Comparison of ENCODE assay signal across 29 cellular contexts in the genomic region with DNA sequence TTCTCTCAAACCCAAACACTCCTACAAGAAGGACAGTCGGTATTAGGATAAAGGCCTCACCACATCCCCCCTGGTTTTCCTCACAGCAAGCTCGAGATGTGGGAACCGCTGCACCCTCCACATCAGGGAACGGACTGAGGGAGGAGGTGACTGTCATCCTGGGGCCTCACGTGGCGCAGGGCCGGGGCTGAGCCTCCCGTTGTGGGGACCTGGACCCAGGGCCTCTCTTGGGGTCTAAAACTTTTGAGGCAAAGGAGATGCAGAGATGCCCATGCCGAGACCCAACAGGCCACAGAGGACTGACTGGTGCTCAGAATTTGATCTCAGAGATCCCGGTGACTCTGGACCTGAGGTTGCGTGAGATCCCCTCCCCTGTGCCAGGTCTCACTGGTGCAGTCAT.
DNase-seq lines count a peak whose midpoint lies in the region; ATAC-seq, FAIRE-seq and TF ChIP-seq lines count a peak whose summit lies in the region.
"Had no signal": no experiment of that assay in that cellular context is flagged by ENCODE, and none has a peak within 500 bp of the region (broad histone marks: within the 10 kb centered on the region; RNA-seq: fewer than 3 reads in every experiment).

No MANE protein-coding gene starts in this region.

- in situ Hi-C loops in HepG2 (cut with HindIII; ENCODE audit: extremely low pct_ligation_motif_present, low pct_unique_long_range_greater_than_20kb), result no loop called here

- H3K79me2 ChIP-seq in HepG2 (ENCODE audit: insufficient read depth, low read length), result no peaks in the 10 kb centered on the region
- H3K79me2 ChIP-seq: hepatocyte had no signal

- ATAC-seq in right lobe of liver, result no peak
- ATAC-seq in HepG2, result no peak
- ATAC-seq: activated CD4-positive, CD25-positive, alpha-beta regulatory T cell treated with anti-CD3 and anti-CD28 coated beads, Interleukin-2, amount 50 U/mL, for 24 hours; gastrocnemius medialis; T-cell had no signal

- no peak overlapping the region for H3K27ac Mint-ChIP-seq in T-helper 2 cell treated with Interferon-gamma antibody and Interleukin-4, amounts not matched to agents 5 μg/mL and 100 μg/mL, for 36 hours
- no peak overlapping the region for H3K27ac Mint-ChIP-seq in HFFc6
- H3K27ac Mint-ChIP-seq: activated naive CD4-positive, alpha-beta T cell treated with anti-CD3 and anti-CD28 coated beads, Interleukin-2, amount 50 U/mL, for 24 hours; dendritic cell treated with granulocyte-macrophage colony-stimulating factor and Interleukin-4, amounts not matched to agents 40 ng/mL and 50 ng/mL, for 4 days; naive B cell; T-cell had no signal

- no TSS peak for BruUV-seq in HepG2 (replicated peaks; lab: Mats Ljungman, UMichigan)

- H3K4me3 Mint-ChIP-seq in T-helper 2 cell treated with Interferon-gamma antibody and Interleukin-4, amounts not matched to agents 5 μg/mL and 100 μg/mL, for 36 hours, result no peak overlapping the region
- H3K4me3 Mint-ChIP-seq in HFFc6, result no peak overlapping the region
- H3K4me3 Mint-ChIP-seq: activated naive CD4-positive, alpha-beta T cell treated with anti-CD3 and anti-CD28 coated beads, Interleukin-2, amount 50 U/mL, for 24 hours; dendritic cell treated with granulocyte-macrophage colony-stimulating factor and Interleukin-4, amounts not matched to agents 40 ng/mL and 50 ng/mL, for 4 days; naive B cell had no signal

- no peak for TF ChIP-seq POLR2A in right lobe of liver (IDR thresholded peaks at IDR 0.05)
- no peak for TF ChIP-seq POLR2A in HepG2 (IDR thresholded peaks at IDR 0.05; ENCODE audit: insufficient read depth in 1 of 2, low read depth in 2 of 2, low read length in 2 of 2)
- no peak for TF ChIP-seq POLR2A in sigmoid colon (IDR thresholded peaks at IDR 0.05)

- no peaks in the 10 kb centered on the region for H4K20me1 ChIP-seq in HepG2 (ENCODE audit: insufficient read depth, low read length)

- H3K4me3 ChIP-seq in right lobe of liver, result no peak overlapping the region
- no peak overlapping the region for H3K4me3 ChIP-seq in HepG2 (replicated peaks in 1 of 3; ENCODE audit: insufficient read depth in 1 of 3, low read depth in 2 of 3, low read length in 3 of 3)
- no peak overlapping the region for H3K4me3 ChIP-seq in sigmoid colon
- H3K4me3 ChIP-seq: gastrocnemius medialis, hepatocyte, SJSA1, smooth muscle cell had no signal

- no peaks in the 10 kb centered on the region for H3K9me3 Mint-ChIP-seq in T-helper 2 cell treated with Interferon-gamma antibody and Interleukin-4, amounts not matched to agents 5 μg/mL and 100 μg/mL, for 36 hours
- H3K9me3 Mint-ChIP-seq in HFFc6, result no peaks in the 10 kb centered on the region
- H3K9me3 Mint-ChIP-seq: activated naive CD4-positive, alpha-beta T cell treated with anti-CD3 and anti-CD28 coated beads, Interleukin-2, amount 50 U/mL, for 24 hours; dendritic cell treated with granulocyte-macrophage colony-stimulating factor and Interleukin-4, amounts not matched to agents 40 ng/mL and 50 ng/mL, for 4 days; naive B cell; T-cell had no signal

- no peaks in the 10 kb centered on the region for H3K36me3 ChIP-seq in right lobe of liver
- no peaks in the 10 kb centered on the region for H3K36me3 ChIP-seq in HepG2 (replicated peaks in 1 of 2; ENCODE audit: control insufficient read depth in 1 of 2, insufficient read depth in 2 of 2, low read length in 2 of 2)
- H3K36me3 ChIP-seq in sigmoid colon, result no peaks in the 10 kb centered on the region
- H3K36me3 ChIP-seq: gastrocnemius medialis, SJSA1 had no signal

- H3K27ac ChIP-seq in right lobe of liver, result no peak overlapping the region
- no peak overlapping the region for H3K27ac ChIP-seq in HepG2 (ENCODE audit: extremely low read length, insufficient read depth, low read length)
- H3K27ac ChIP-seq in sigmoid colon, result no peak overlapping the region
- H3K27ac ChIP-seq: 22Rv1, C4-2B, gastrocnemius medialis, hepatocyte, HL-60, SJSA1 had no signal

- no peaks in the 10 kb centered on the region for H3K36me3 Mint-ChIP-seq in T-helper 2 cell treated with Interferon-gamma antibody and Interleukin-4, amounts not matched to agents 5 μg/mL and 100 μg/mL, for 36 hours (ENCODE audit: low read depth)
- no peaks in the 10 kb centered on the region for H3K36me3 Mint-ChIP-seq in HFFc6 (ENCODE audit: low read depth)
- H3K36me3 Mint-ChIP-seq: activated naive CD4-positive, alpha-beta T cell treated with anti-CD3 and anti-CD28 coated beads, Interleukin-2, amount 50 U/mL, for 24 hours; naive B cell; T-cell had no signal

- POLR2A ChIA-PET in HepG2 (lab: Yijun Ruan, JAX), result no interaction called here

- H3K27me3 ChIP-seq in right lobe of liver (no peaks in the 10 kb centered on the region), HepG2 (ENCODE audit: control insufficient read depth in 1 of 2, insufficient read depth in 2 of 2, low read length in 2 of 2) (peaks cover 15 to 67% of the 10 kb centered on the region in 2 experiments), sigmoid colon (peaks cover 0 to 11% (median 0%) of the 10 kb centered on the region in 3 donors)
- H3K27me3 ChIP-seq: gastrocnemius medialis, hepatocyte had no signal

- H3K4me2 ChIP-seq in HepG2 (ENCODE audit: low read depth, low read length), result no peak overlapping the region
- H3K4me2 ChIP-seq: hepatocyte, smooth muscle cell had no signal

- TF ChIP-seq CTCF in right lobe of liver (IDR thresholded peaks at IDR 0.05) (no peak), HepG2 (CRISPR knock-in tag; IDR thresholded peaks at IDR 0.05) (no peak), sigmoid colon (IDR thresholded peaks at IDR 0.05) (no peak), HFFc6 (IDR thresholded peaks at IDR 0.05) (no peak)

- CTCF ChIA-PET in HepG2 (lab: Yijun Ruan, JAX; ENCODE audit: low intra/inter-chr PET ratio, low total read pairs), result no interaction called here

- no peak for TF ChIP-seq RAD21 in HepG2 (CRISPR knock-in tag; IDR thresholded peaks at IDR 0.05)

- FAIRE-seq in HepG2 (lab: Jason Lieb, UNC) (no peak), GM19239 (lab: Jason Lieb, UNC) (no peak)
- FAIRE-seq: astrocyte, endometrium, GM18507, urothelium cell line had no signal

- 68% methylated on average over 11 of the region's 11 CpGs for WGBS in right lobe of liver (ENCODE audit: insufficient coverage, low coverage, low lambda C conversion rate, missing lambda C conversion rate)
- 31% methylated on average over 9 of the region's 11 CpGs for WGBS in HepG2 (ENCODE audit: low lambda C conversion rate)
- WGBS in sigmoid colon, 2 donors, result 91% methylated on average over 11 of the region's 11 CpGs

- H3K4me1 ChIP-seq in right lobe of liver (no peaks in the 10 kb centered on the region), HepG2 (ENCODE audit: insufficient read depth, low read length) (no peaks in the 10 kb centered on the region), sigmoid colon (no peaks in the 10 kb centered on the region)
- H3K4me1 ChIP-seq: gastrocnemius medialis, SJSA1 had no signal

- no peaks in the 10 kb centered on the region for H3K27me3 Mint-ChIP-seq in T-helper 2 cell treated with Interferon-gamma antibody and Interleukin-4, amounts not matched to agents 5 μg/mL and 100 μg/mL, for 36 hours (ENCODE audit: low read depth)
- peaks cover 22% of the 10 kb centered on the region for H3K27me3 Mint-ChIP-seq in HFFc6 (ENCODE audit: insufficient read depth)
- H3K27me3 Mint-ChIP-seq: activated naive CD4-positive, alpha-beta T cell treated with anti-CD3 and anti-CD28 coated beads, Interleukin-2, amount 50 U/mL, for 24 hours had no signal

- no peaks in the 10 kb centered on the region for H3K4me1 Mint-ChIP-seq in T-helper 2 cell treated with Interferon-gamma antibody and Interleukin-4, amounts not matched to agents 5 μg/mL and 100 μg/mL, for 36 hours (ENCODE audit: low read depth)
- H3K4me1 Mint-ChIP-seq in HFFc6 (ENCODE audit: low read depth), result no peaks in the 10 kb centered on the region
- H3K4me1 Mint-ChIP-seq: activated naive CD4-positive, alpha-beta T cell treated with anti-CD3 and anti-CD28 coated beads, Interleukin-2, amount 50 U/mL, for 24 hours; naive B cell; T-cell had no signal

- no peak overlapping the region for H2AFZ ChIP-seq in HepG2 (ENCODE audit: low read length)
- H2AFZ ChIP-seq: hepatocyte had no signal

- intact Hi-C loops in right lobe of liver (cut with DNase I) (no loop called here), HepG2 (cut with micrococcal nuclease; ENCODE audit: unreplicated experiment) (no loop called here), sigmoid colon (cut with DNase I) (no loop called here)

- peak; percentile 1 for DNase-seq in T-helper 2 cell treated with Interferon-gamma antibody and Interleukin-4, amounts not matched to agents 5 μg/mL and 100 μg/mL, for 36 hours (ENCODE audit: low spot score)
- DNase-seq in T-helper 2 cell (no peak), right lobe of liver (peak in 2 of 3 donors; percentile 9 to 31), HepG2 (ENCODE audit: low spot score) (no peak), sigmoid colon (peak; percentile 38), NCI-H446 treated with DMSO at 0.1 percent for 48 hours (lab: John Stamatoyannopoulos, UW) (no peak), HFFc6 (no peak), GM19239 (ENCODE audit: insufficient read length, low spot score) (no peak)
- DNase-seq: DMS79 treated with DMSO at 0.1 percent for 48 hours; Karpas-422; naive B cell; NCI-H1436; NCI-H774; stimulated activated CD4-positive, alpha-beta T cell treated with anti-CD3 and anti-CD28 coated beads, Interleukin-1b, Interleukin-23, amount 100 ng/mL, for 48 hours had no signal

- TF ChIP-seq EP300 in HepG2 (IDR thresholded peaks at IDR 0.05; ENCODE audit: low read depth in 2 of 2, low read length in 2 of 2) (no peak), HepG2 (CRISPR knock-in tag; IDR thresholded peaks at IDR 0.05; ENCODE audit: borderline replicate concordance) (no peak), sigmoid colon (IDR thresholded peaks at IDR 0.05) (no peak)

- H3K9me3 ChIP-seq in right lobe of liver (no peaks in the 10 kb centered on the region), HepG2 (ENCODE audit: low read length) (no peaks in the 10 kb centered on the region), sigmoid colon (no peaks in the 10 kb centered on the region)
- H3K9me3 ChIP-seq: gastrocnemius medialis, SJSA1 had no signal

- no peak overlapping the region for H3K9ac ChIP-seq in HepG2 (ENCODE audit: insufficient read depth, low read depth, low read length)

TF ChIP-seq in HepG2, 621 proteins besides CTCF, POLR2A, EP300 and RAD21:
- TF ChIP-seq, protein P1, sequence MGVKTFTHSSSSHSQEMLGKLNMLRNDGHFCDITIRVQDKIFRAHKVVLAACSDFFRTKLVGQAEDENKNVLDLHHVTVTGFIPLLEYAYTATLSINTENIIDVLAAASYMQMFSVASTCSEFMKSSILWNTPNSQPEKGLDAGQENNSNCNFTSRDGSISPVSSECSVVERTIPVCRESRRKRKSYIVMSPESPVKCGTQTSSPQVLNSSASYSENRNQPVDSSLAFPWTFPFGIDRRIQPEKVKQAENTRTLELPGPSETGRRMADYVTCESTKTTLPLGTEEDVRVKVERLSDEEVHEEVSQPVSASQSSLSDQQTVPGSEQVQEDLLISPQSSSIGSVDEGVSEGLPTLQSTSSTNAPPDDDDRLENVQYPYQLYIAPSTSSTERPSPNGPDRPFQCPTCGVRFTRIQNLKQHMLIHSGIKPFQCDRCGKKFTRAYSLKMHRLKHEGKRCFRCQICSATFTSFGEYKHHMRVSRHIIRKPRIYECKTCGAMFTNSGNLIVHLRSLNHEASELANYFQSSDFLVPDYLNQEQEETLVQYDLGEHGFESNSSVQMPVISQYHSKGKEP (CRISPR knock-in tag; IDR thresholded peaks at IDR 0.05), result no peak
- TF ChIP-seq POLR2AphosphoS5 (IDR thresholded peaks at IDR 0.05; ENCODE audit: low read depth, low read length), result no peak

Comparison
In these comparisons a context has a peak if more than half of its experiments do, and no peak if none do; other contexts are left out.
1. DNase-seq: peak in T-helper 2 cell treated with Interferon-gamma antibody and Interleukin-4, amounts not matched to agents 5 μg/mL and 100 μg/mL, for 36 hours (single experiment), right lobe of liver (2 of 3) and sigmoid colon (single experiment); none in T-helper 2 cell (0 of 5), HepG2 (single experiment), NCI-H446 treated with DMSO at 0.1 percent for 48 hours (single experiment), HFFc6 (single experiment) and GM19239 (single experiment).